ENCODE assay signal across 20 cellular contexts in the genomic region with DNA sequence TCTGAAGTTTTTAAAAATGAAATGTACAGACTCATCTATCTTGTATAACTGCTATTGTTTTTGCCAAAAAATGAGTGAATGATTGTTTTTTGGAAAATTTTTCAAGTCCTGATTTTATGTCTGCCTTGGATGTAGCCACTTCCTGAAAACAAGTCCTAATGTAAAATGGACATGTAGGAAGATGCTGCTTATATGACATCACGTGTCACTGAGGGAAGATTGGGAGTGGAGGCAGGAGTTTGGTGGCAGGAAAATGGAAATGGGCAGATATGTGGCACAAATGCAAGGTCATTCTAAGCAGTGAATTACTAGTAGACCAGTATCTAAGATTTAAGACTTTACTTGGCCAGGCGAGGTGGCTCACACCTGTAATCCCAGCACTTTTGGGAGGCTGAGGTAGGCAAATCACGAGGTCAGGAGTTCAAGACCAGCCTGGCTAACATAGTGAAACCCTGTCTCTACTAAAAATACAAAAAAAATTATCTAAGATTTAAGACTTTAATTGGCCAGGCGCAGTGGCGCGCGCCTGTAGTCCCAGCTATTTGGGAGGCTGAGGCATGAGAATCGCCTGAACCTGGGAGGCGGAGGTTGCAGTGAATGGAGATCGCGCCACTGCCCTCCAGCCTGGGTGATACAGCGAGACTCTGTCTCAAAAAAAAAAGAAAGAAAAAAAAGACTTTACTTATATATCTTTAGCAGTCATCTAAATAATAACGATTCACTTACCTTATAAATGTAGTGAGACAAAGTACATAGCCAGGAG. TPM values are rescaled to one million over a fixed set of nuclear protein-coding genes. Genes with fewer than 3 reads are reported as not detected.
DNase-seq lines count a peak whose midpoint lies in the region; ATAC-seq and TF ChIP-seq lines count a peak whose summit lies in the region.
"Had no signal": no experiment of that assay in that cellular context is flagged by ENCODE, and none has a peak within 500 bp of the region (broad histone marks: within the 10 kb centered on the region; RNA-seq: fewer than 3 reads in every experiment).

No MANE protein-coding gene starts in this region.

- H3K9me3 ChIP-seq in MG63 (no peaks in the 10 kb centered on the region), mesenchymal stem cell (ENCODE audit: control insufficient read depth, low read length) (no peaks in the 10 kb centered on the region)
- H3K9me3 ChIP-seq: right atrium auricular region had no signal

- H3K79me1 ChIP-seq in mesenchymal stem cell (replicated peaks; ENCODE audit: low read length, poor library complexity, severe bottlenecking), result peaks cover 11% of the 10 kb centered on the region

- no peak overlapping the region for H2BK5ac ChIP-seq in mesenchymal stem cell (ENCODE audit: low read depth, low read length, poor library complexity, severe bottlenecking)

- peak overlapping the region; percentile 82 for H3K4me3 ChIP-seq in MG63
- H3K4me3 ChIP-seq in mesenchymal stem cell (ENCODE audit: insufficient read depth in 1 of 2, low read depth in 1 of 2, low read length in 2 of 2), result no peak overlapping the region
- H3K4me3 ChIP-seq: BLaER1, right atrium auricular region had no signal

- H2AFZ ChIP-seq in mesenchymal stem cell (ENCODE audit: low read depth, low read length), result no peak overlapping the region

- peaks cover 10% of the 10 kb centered on the region for H3K27me3 Mint-ChIP-seq in brain
- H3K27me3 Mint-ChIP-seq in type B pancreatic cell, result no peaks in the 10 kb centered on the region

- H3K9ac ChIP-seq in mesenchymal stem cell (ENCODE audit: low read length), result no peak overlapping the region
- H3K9ac ChIP-seq: BLaER1 had no signal

- H3K9me3 Mint-ChIP-seq in brain, result peaks cover 0 to 2% (median 0%) of the 10 kb centered on the region in 5 experiments
- H3K9me3 Mint-ChIP-seq in type B pancreatic cell, result no peaks in the 10 kb centered on the region
- H3K9me3 Mint-ChIP-seq: activated CD4-positive, alpha-beta memory T cell treated with anti-CD3 and anti-CD28 coated beads, Interleukin-2, amount 10 ng/mL, durations not matched to agents 7 days and 5 days; activated T-helper 1 cell treated with anti-CD3 and anti-CD28 coated beads, Interleukin-12 subunit alpha, Interleukin-12 subunit beta, Interleukin-2, Interleukin-4 antibody, amounts not matched to agents 30 ng/mL and 10 ng/mL and 1 ng/mL, durations not matched to agents 14 hours and 24 hours and 36 hours had no signal

- H3K36me3 Mint-ChIP-seq in brain, result peaks cover 44% of the 10 kb centered on the region
- peaks cover 38% of the 10 kb centered on the region for H3K36me3 Mint-ChIP-seq in type B pancreatic cell

- no peak overlapping the region for H3K14ac ChIP-seq in mesenchymal stem cell (ENCODE audit: low read length in 2 of 2)

- no peak overlapping the region for H3K4me2 ChIP-seq in mesenchymal stem cell (ENCODE audit: low read length, poor library complexity, severe bottlenecking)
- H3K4me2 ChIP-seq: BLaER1 had no signal

- ATAC-seq in HG02623 (IDR thresholded peaks at IDR 0.05; ENCODE audit: unreplicated experiment), result no peak
- ATAC-seq: Panc1 had no signal

- H2BK15ac ChIP-seq in mesenchymal stem cell (ENCODE audit: low read depth, poor library complexity, severe bottlenecking), result no peak overlapping the region

- H4K8ac ChIP-seq in mesenchymal stem cell (ENCODE audit: low read length), result no peak overlapping the region

- peak overlapping the region in 1 of 2 experiments; percentile 3 for H2BK12ac ChIP-seq in mesenchymal stem cell (ENCODE audit: low read length in 2 of 2)

- H3K27ac ChIP-seq in mesenchymal stem cell (ENCODE audit: low read length, poor library complexity, severe bottlenecking), result no peak overlapping the region
- H3K27ac ChIP-seq: BLaER1, epithelial cell of prostate, right atrium auricular region, WERI-Rb-1 had no signal

- H3K23ac ChIP-seq in mesenchymal stem cell (ENCODE audit: low read length in 2 of 2), result no peak overlapping the region

- H2BK120ac ChIP-seq in mesenchymal stem cell (ENCODE audit: low read depth, low read length), result no peak overlapping the region

- peak overlapping the region in 3 of 5 experiments; percentile 12 to 99 (median 17) for H3K27ac Mint-ChIP-seq in brain
- H3K27ac Mint-ChIP-seq in type B pancreatic cell, result peak overlapping the region; percentile 5
- H3K27ac Mint-ChIP-seq: activated CD4-positive, alpha-beta memory T cell treated with anti-CD3 and anti-CD28 coated beads, Interleukin-2, amount 10 ng/mL, durations not matched to agents 7 days and 5 days; activated T-helper 1 cell treated with anti-CD3 and anti-CD28 coated beads, Interleukin-12 subunit alpha, Interleukin-12 subunit beta, Interleukin-2, Interleukin-4 antibody, amounts not matched to agents 30 ng/mL and 10 ng/mL and 1 ng/mL, durations not matched to agents 14 hours and 24 hours and 36 hours had no signal

- peak overlapping the region in 1 of 2 experiments; percentile 22 for H3K18ac ChIP-seq in mesenchymal stem cell (ENCODE audit: low read depth in 1 of 2, low read length in 2 of 2)

- peaks cover 51% of the 10 kb centered on the region for H3K36me3 ChIP-seq in MG63
- peaks cover 2 to 12% of the 10 kb centered on the region in 2 experiments for H3K36me3 ChIP-seq in mesenchymal stem cell (ENCODE audit: control insufficient read depth in 1 of 2, insufficient read depth in 2 of 2, low read depth in 1 of 2, low read length in 2 of 2)
- H3K36me3 ChIP-seq: BLaER1, right atrium auricular region had no signal

- H3K4me3 Mint-ChIP-seq in brain (peak overlapping the region; percentile 92 to 99 (median 97)), type B pancreatic cell (peak overlapping the region; percentile 98)
- H3K4me3 Mint-ChIP-seq: activated CD4-positive, alpha-beta memory T cell treated with anti-CD3 and anti-CD28 coated beads, Interleukin-2, amount 10 ng/mL, durations not matched to agents 7 days and 5 days; activated T-helper 1 cell treated with anti-CD3 and anti-CD28 coated beads, Interleukin-12 subunit alpha, Interleukin-12 subunit beta, Interleukin-2, Interleukin-4 antibody, amounts not matched to agents 30 ng/mL and 10 ng/mL and 1 ng/mL, durations not matched to agents 14 hours and 24 hours and 36 hours had no signal

- H3K4me1 Mint-ChIP-seq in brain, result peaks cover 70% of the 10 kb centered on the region
- peaks cover 40% of the 10 kb centered on the region for H3K4me1 Mint-ChIP-seq in type B pancreatic cell (ENCODE audit: unreplicated experiment)

- H2AK5ac ChIP-seq in mesenchymal stem cell (ENCODE audit: low read length, severe bottlenecking), result peak overlapping the region; percentile 73

- TF ChIP-seq CTCF in brain (conservative IDR thresholded peaks at IDR 0.05) (no peak), type B pancreatic cell (conservative IDR thresholded peaks at IDR 0.05) (no peak)

- H4K91ac ChIP-seq in mesenchymal stem cell (ENCODE audit: low read length), result no peak overlapping the region

- WGBS in mesenchymal stem cell, result 99% methylated on average over 9 of the region's 13 CpGs

- H3K27me3 ChIP-seq in MG63 (no peaks in the 10 kb centered on the region), mesenchymal stem cell (ENCODE audit: control insufficient read depth in 1 of 2, insufficient read depth in 1 of 2, low read length in 2 of 2) (peaks cover 0 to 7% of the 10 kb centered on the region in 2 experiments)
- H3K27me3 ChIP-seq: right atrium auricular region had no signal

- DNase-seq in MG63 (no peak), mesenchymal stem cell (no peak), type B pancreatic cell (ENCODE audit: extremely low spot score, unreplicated experiment) (no peak), HT-29 (ENCODE audit: low spot score) (no peak)
- no peak for DNase-seq in activated CD8-positive, alpha-beta memory T cell treated with anti-CD3 and anti-CD28 coated beads, Interleukin-2, amount 50 U/mL, for 48 hours
- DNase-seq: activated CD4-positive, alpha-beta memory T cell treated with anti-CD3 and anti-CD28 coated beads, Interleukin-2, amount 10 ng/mL, durations not matched to agents 7 days and 5 days; cerebellar nuclear complex; DMS79; mammary epithelial cell; NCI-H1092; NCI-H748 treated with DMSO at 0.1 percent for 48 hours; SW 1271; WERI-Rb-1 had no signal

- no peak overlapping the region for H3K4ac ChIP-seq in mesenchymal stem cell (ENCODE audit: low read depth in 1 of 2, low read length in 2 of 2)

- peaks cover 11% of the 10 kb centered on the region for H3K4me1 ChIP-seq in mesenchymal stem cell (ENCODE audit: control insufficient read depth, insufficient read depth, low read depth, low read length)

RNA-seq across cellular contexts. Expression of gene DAPK1, which starts 3.4 kb away (rescaled TPM):
- total RNA-seq in MG63 (2014; rRNA removed; shearing (Covaris generic); ENCODE audit: low replicate concordance), result 36.4 and 44.6 TPM in 2 replicates
- 2.8 TPM for polyA plus RNA-seq in brain (ENCODE audit: insufficient read depth, low read depth, low replicate concordance)
- 3.1 TPM for polyA plus RNA-seq in mesenchymal stem cell (2013, experiment 1 of 2)
- polyA plus RNA-seq in mesenchymal stem cell (2013, experiment 2 of 2), result 3.0 TPM
- 160 and 246 TPM in 2 replicates for total RNA-seq in type B pancreatic cell (ENCODE audit: low replicate concordance)
- 37.1 and 39.0 TPM in 2 replicates for total RNA-seq in HT-29 (2014; rRNA removed; shearing (Covaris generic))
